In genomic region chr10:44557596-44558191, GRCh38 we compare ENCODE assay signal across 25 cellular contexts.
"Had no signal": no experiment of that assay in that cellular context is flagged by ENCODE, and none has a peak within 500 bp of the region (broad histone marks: within the 10 kb centered on the region; RNA-seq: fewer than 3 reads in every experiment).

No MANE protein-coding gene starts in this region.

- H3K27me3 ChIP-seq: esophagus squamous epithelium, foreskin keratinocyte, gastroesophageal sphincter, pancreas, right lobe of liver, tibial nerve, upper lobe of left lung had no signal

- H3K9me3 ChIP-seq: esophagus squamous epithelium, gastroesophageal sphincter, heart left ventricle, lower lobe of right lung, pancreas, right lobe of liver, thoracic aorta, tibial nerve, upper lobe of left lung had no signal

- H3K9me3 Mint-ChIP-seq: nephron progenitor cell; stimulated activated effector memory CD8-positive, alpha-beta T cell treated with anti-CD3 and anti-CD28 coated beads, Interleukin-12 subunit alpha, Interleukin-12 subunit beta, amount 100 ng/mL, for 72 hours had no signal

- H3K4me3 ChIP-seq: esophagus squamous epithelium, gastroesophageal sphincter, heart left ventricle, lower lobe of right lung, pancreas, right lobe of liver, thoracic aorta, tibial nerve, upper lobe of left lung had no signal

- H3K36me3 ChIP-seq: esophagus squamous epithelium, gastroesophageal sphincter, heart left ventricle, lower lobe of right lung, pancreas, right lobe of liver, thoracic aorta, tibial nerve, upper lobe of left lung had no signal

- H3K4me1 ChIP-seq: esophagus squamous epithelium, foreskin keratinocyte, gastroesophageal sphincter, heart left ventricle, lower lobe of right lung, pancreas, right lobe of liver, tibial nerve, upper lobe of left lung had no signal

- H3K4me1 Mint-ChIP-seq: immature natural killer cell; naive thymus-derived CD8-positive, alpha-beta T cell; stimulated activated effector memory CD8-positive, alpha-beta T cell treated with anti-CD3 and anti-CD28 coated beads, Interleukin-12 subunit alpha, Interleukin-12 subunit beta, amount 100 ng/mL, for 72 hours had no signal

- H3K4me3 Mint-ChIP-seq: effector memory CD8-positive, alpha-beta T cell; immature natural killer cell; naive thymus-derived CD8-positive, alpha-beta T cell; nephron progenitor cell; stimulated activated effector memory CD8-positive, alpha-beta T cell treated with anti-CD3 and anti-CD28 coated beads, Interleukin-12 subunit alpha, Interleukin-12 subunit beta, amount 100 ng/mL, for 72 hours had no signal

- H3K36me3 Mint-ChIP-seq: immature natural killer cell; naive thymus-derived CD8-positive, alpha-beta T cell; stimulated activated effector memory CD8-positive, alpha-beta T cell treated with anti-CD3 and anti-CD28 coated beads, Interleukin-12 subunit alpha, Interleukin-12 subunit beta, amount 100 ng/mL, for 72 hours had no signal

- H3K27ac Mint-ChIP-seq: effector memory CD8-positive, alpha-beta T cell; immature natural killer cell; naive thymus-derived CD8-positive, alpha-beta T cell; nephron progenitor cell; stimulated activated effector memory CD8-positive, alpha-beta T cell treated with anti-CD3 and anti-CD28 coated beads, Interleukin-12 subunit alpha, Interleukin-12 subunit beta, amount 100 ng/mL, for 72 hours had no signal

- H3K27ac ChIP-seq: esophagus squamous epithelium, foreskin keratinocyte, gastroesophageal sphincter, heart left ventricle, lower lobe of right lung, pancreas, right lobe of liver, thoracic aorta, tibial nerve, upper lobe of left lung had no signal

- H3K27me3 Mint-ChIP-seq: effector memory CD8-positive, alpha-beta T cell had no signal

- DNase-seq: cortex of kidney; effector memory CD8-positive, alpha-beta T cell; erythroblast; esophagus squamous epithelium; foreskin keratinocyte; heart left ventricle; hypothalamus; immature natural killer cell; left ventricle myocardium superior; lower lobe of right lung; naive thymus-derived CD8-positive, alpha-beta T cell; nephron progenitor cell; occipital lobe; pancreas; right lobe of liver; small intestine; stimulated activated CD4-positive, alpha-beta T cell treated with anti-CD3 and anti-CD28 coated beads, Interleukin-12 subunit alpha, Interleukin-12 subunit beta, amount 100 ng/mL, for 4 hours; stimulated activated CD4-positive, alpha-beta T cell treated with anti-CD3 and anti-CD28 coated beads, Interleukin-1b, Interleukin-23, amount 100 ng/mL, for 48 hours; stimulated activated CD4-positive, alpha-beta T cell treated with anti-CD3 and anti-CD28 coated beads, Interleukin-4, amount 100 ng/mL, for 1 hour; stimulated activated naive CD4-positive, alpha-beta T cell treated with Interleukin-2 at 50 U/mL for 16 hours; upper lobe of left lung had no signal
